1 cellular context compared by ENCODE assay signal in genomic region chr11:125111341-125112234, GRCh38.
TF ChIP-seq lines count a peak whose summit lies in the region.

TMEM218 (minus strand) TSS chr11:125111626; CDS start chr11:125102241, 9,385 bp downstream.

TF ChIP-seq in K562, 482 proteins besides CTCF, POLR2A, EP300 and RAD21 (continued from another document and continues in another):
- TF ChIP-seq ZNF592 (IDR thresholded peaks at IDR 0.05) (no peak), GABPB1 (CRISPR knock-in tag; IDR thresholded peaks at IDR 0.05) (peak; percentile 88), SREBF2 (CRISPR knock-in tag; IDR thresholded peaks at IDR 0.05) (no peak), KLF16 (IDR thresholded peaks at IDR 0.05) (no peak), PPARD (CRISPR knock-in tag; IDR thresholded peaks at IDR 0.05) (no peak), HOMEZ (CRISPR knock-in tag; IDR thresholded peaks at IDR 0.05) (no peak), MYC (IDR thresholded peaks at IDR 0.05; ENCODE audit: low read depth, low read length) (0 out of 2 replicates have a peak, but pooled peaks have one; percentile 31), MYC (CRISPR knock-in tag; IDR thresholded peaks at IDR 0.05; ENCODE audit: borderline replicate concordance, low read depth) (no peak), CXXC5 (CRISPR knock-in tag; IDR thresholded peaks at IDR 0.05) (peak; percentile 63; the same call in 1 of the 2 replicates), ZNF518B (CRISPR knock-in tag; IDR thresholded peaks at IDR 0.05) (no peak), RB1 (IDR thresholded peaks at IDR 0.05; ENCODE audit: low read depth) (no peak), HMGXB4 (CRISPR knock-in tag; IDR thresholded peaks at IDR 0.05) (no peak), HDAC2 (IDR thresholded peaks at IDR 0.05) (peak; percentile 70), ZBTB33 (CRISPR knock-in tag; IDR thresholded peaks at IDR 0.05) (no peak), ILF3 (IDR thresholded peaks at IDR 0.05; ENCODE audit: borderline replicate concordance) (no peak), NCOA1 (IDR thresholded peaks at IDR 0.05; ENCODE audit: low read depth) (no peak), NRF1 (conservative IDR thresholded peaks at IDR 0.05 in 1 of 2, IDR thresholded peaks at IDR 0.05 in 1 of 2) (peak; percentile 53 to 63), SRSF9 (IDR thresholded peaks at IDR 0.05; ENCODE audit: borderline replicate concordance, low read depth, low read length) (no peak), HOXB6 (CRISPR knock-in tag; IDR thresholded peaks at IDR 0.05; ENCODE audit: borderline replicate concordance) (no peak), ELK3 (CRISPR knock-in tag; IDR thresholded peaks at IDR 0.05) (no peak), HMG20B (CRISPR knock-in tag; IDR thresholded peaks at IDR 0.05) (no peak), ZFP36 (IDR thresholded peaks at IDR 0.05; ENCODE audit: low read depth, low read length, partially characterized antibody) (no peak), ZC3H8 (IDR thresholded peaks at IDR 0.05) (no peak), ZBTB40 (IDR thresholded peaks at IDR 0.05) (peak; percentile 94), ZBTB40 (CRISPR knock-in tag; IDR thresholded peaks at IDR 0.05) (no peak), MYBL2 (IDR thresholded peaks at IDR 0.05; ENCODE audit: low read depth) (no peak), MYBL2 (CRISPR knock-in tag; IDR thresholded peaks at IDR 0.05; ENCODE audit: borderline replicate concordance) (no peak), NEUROD1 (IDR thresholded peaks at IDR 0.05; ENCODE audit: borderline replicate concordance, low read depth, low read length, partially characterized antibody) (peak; percentile 94), ZBTB26 (CRISPR knock-in tag; IDR thresholded peaks at IDR 0.05) (no peak), NR3C1 (CRISPR knock-in tag; IDR thresholded peaks at IDR 0.05) (no peak)
